1 cellular context compared by ENCODE assay signal in the genomic region with DNA sequence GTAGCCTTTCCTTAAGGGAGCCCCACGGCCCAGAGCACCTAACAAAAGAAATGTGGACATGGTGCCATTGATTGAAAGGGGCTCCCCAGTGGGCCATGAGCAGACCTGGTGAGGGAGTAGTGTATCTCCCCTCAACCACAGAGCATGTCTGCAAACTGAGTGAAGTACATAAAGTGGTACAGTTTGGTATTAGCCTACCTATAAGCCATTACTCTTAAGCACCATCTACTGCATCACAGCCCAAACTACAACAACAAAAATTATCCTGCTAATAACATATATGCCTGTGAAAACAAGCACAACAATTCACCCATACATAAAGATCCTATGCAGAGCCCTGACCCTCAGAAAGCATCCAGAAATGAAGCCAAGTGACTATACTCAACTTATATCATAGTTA.
TF ChIP-seq lines count a peak whose summit lies in the region.

No MANE protein-coding gene starts in this region.

TF ChIP-seq in GM12878, 131 proteins besides CTCF, POLR2A, EP300 and RAD21 (continued from another document):
- TF ChIP-seq, protein P1, sequence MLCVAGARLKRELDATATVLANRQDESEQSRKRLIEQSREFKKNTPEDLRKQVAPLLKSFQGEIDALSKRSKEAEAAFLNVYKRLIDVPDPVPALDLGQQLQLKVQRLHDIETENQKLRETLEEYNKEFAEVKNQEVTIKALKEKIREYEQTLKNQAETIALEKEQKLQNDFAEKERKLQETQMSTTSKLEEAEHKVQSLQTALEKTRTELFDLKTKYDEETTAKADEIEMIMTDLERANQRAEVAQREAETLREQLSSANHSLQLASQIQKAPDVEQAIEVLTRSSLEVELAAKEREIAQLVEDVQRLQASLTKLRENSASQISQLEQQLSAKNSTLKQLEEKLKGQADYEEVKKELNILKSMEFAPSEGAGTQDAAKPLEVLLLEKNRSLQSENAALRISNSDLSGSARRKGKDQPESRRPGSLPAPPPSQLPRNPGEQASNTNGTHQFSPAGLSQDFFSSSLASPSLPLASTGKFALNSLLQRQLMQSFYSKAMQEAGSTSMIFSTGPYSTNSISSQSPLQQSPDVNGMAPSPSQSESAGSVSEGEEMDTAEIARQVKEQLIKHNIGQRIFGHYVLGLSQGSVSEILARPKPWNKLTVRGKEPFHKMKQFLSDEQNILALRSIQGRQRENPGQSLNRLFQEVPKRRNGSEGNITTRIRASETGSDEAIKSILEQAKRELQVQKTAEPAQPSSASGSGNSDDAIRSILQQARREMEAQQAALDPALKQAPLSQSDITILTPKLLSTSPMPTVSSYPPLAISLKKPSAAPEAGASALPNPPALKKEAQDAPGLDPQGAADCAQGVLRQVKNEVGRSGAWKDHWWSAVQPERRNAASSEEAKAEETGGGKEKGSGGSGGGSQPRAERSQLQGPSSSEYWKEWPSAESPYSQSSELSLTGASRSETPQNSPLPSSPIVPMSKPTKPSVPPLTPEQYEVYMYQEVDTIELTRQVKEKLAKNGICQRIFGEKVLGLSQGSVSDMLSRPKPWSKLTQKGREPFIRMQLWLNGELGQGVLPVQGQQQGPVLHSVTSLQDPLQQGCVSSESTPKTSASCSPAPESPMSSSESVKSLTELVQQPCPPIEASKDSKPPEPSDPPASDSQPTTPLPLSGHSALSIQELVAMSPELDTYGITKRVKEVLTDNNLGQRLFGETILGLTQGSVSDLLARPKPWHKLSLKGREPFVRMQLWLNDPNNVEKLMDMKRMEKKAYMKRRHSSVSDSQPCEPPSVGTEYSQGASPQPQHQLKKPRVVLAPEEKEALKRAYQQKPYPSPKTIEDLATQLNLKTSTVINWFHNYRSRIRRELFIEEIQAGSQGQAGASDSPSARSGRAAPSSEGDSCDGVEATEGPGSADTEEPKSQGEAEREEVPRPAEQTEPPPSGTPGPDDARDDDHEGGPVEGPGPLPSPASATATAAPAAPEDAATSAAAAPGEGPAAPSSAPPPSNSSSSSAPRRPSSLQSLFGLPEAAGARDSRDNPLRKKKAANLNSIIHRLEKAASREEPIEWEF (IDR thresholded peaks at IDR 0.05; ENCODE audit: insufficient replicate concordance, low read depth, low read length), result no peak
- TF ChIP-seq HDGF (IDR thresholded peaks at IDR 0.05) (no peak), SMAD5 (IDR thresholded peaks at IDR 0.05; ENCODE audit: low read depth) (no peak), MTA3 (IDR thresholded peaks at IDR 0.05; ENCODE audit: borderline replicate concordance, low read length) (no peak), RUNX3 (IDR thresholded peaks at IDR 0.05; ENCODE audit: low read length) (no peak), POU2F2 (IDR thresholded peaks at IDR 0.05; ENCODE audit: borderline replicate concordance, low read depth, low read length) (no peak), IRF4 (IDR thresholded peaks at IDR 0.05; ENCODE audit: low read depth, low read length) (no peak), EZH2 (IDR thresholded peaks at IDR 0.05; ENCODE audit: borderline replicate concordance, control insufficient read depth, low read depth, low read length) (no peak), MEF2B (IDR thresholded peaks at IDR 0.05; ENCODE audit: partially characterized antibody, poor library complexity, severe bottlenecking) (no peak), TCF12 (IDR thresholded peaks at IDR 0.05; ENCODE audit: low read depth, low read length) (no peak), MYC (IDR thresholded peaks at IDR 0.05; ENCODE audit: insufficient read depth, insufficient read length, insufficient replicate concordance, low read length, severe bottlenecking) (no peak), IKZF2 (IDR thresholded peaks at IDR 0.05) (no peak)
- TF ChIP-seq, protein P2, sequence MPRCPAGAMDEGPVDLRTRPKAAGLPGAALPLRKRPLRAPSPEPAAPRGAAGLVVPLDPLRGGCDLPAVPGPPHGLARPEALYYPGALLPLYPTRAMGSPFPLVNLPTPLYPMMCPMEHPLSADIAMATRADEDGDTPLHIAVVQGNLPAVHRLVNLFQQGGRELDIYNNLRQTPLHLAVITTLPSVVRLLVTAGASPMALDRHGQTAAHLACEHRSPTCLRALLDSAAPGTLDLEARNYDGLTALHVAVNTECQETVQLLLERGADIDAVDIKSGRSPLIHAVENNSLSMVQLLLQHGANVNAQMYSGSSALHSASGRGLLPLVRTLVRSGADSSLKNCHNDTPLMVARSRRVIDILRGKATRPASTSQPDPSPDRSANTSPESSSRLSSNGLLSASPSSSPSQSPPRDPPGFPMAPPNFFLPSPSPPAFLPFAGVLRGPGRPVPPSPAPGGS (IDR thresholded peaks at IDR 0.05; ENCODE audit: borderline replicate concordance, insufficient read depth, low read depth, low read length, poor library complexity, severe bottlenecking), result no peak
- TF ChIP-seq, protein P3, sequence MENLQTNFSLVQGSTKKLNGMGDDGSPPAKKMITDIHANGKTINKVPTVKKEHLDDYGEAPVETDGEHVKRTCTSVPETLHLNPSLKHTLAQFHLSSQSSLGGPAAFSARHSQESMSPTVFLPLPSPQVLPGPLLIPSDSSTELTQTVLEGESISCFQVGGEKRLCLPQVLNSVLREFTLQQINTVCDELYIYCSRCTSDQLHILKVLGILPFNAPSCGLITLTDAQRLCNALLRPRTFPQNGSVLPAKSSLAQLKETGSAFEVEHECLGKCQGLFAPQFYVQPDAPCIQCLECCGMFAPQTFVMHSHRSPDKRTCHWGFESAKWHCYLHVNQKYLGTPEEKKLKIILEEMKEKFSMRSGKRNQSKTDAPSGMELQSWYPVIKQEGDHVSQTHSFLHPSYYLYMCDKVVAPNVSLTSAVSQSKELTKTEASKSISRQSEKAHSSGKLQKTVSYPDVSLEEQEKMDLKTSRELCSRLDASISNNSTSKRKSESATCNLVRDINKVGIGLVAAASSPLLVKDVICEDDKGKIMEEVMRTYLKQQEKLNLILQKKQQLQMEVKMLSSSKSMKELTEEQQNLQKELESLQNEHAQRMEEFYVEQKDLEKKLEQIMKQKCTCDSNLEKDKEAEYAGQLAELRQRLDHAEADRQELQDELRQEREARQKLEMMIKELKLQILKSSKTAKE (IDR thresholded peaks at IDR 0.05; ENCODE audit: low read depth, poor library complexity, severe bottlenecking), result no peak
